In genomic region chr20:38125157-38126056, GRCh38 we compare ENCODE assay signal across 1 cellular context.
A peak's percentile ranks its signal among the peaks of the same experiment; 100 is the strongest.
TF ChIP-seq lines count a peak whose summit lies in the region.

No MANE protein-coding gene starts in this region.

TF ChIP-seq in HepG2, 621 proteins besides CTCF, POLR2A, EP300 and RAD21 (continued from another document and continues in another):
- no peak for TF ChIP-seq ZNF530 (CRISPR knock-in tag; IDR thresholded peaks at IDR 0.05; ENCODE audit: low read depth)
- no peak; the same call in 1 of the 2 replicates for TF ChIP-seq DNMT3B (CRISPR knock-in tag; conservative IDR thresholded peaks at IDR 0.05)
- TF ChIP-seq ZNF205 (CRISPR knock-in tag; IDR thresholded peaks at IDR 0.05), result 0 out of 2 replicates have a peak, but pooled peaks have one; percentile 32
- TF ChIP-seq ZMYM3 (CRISPR knock-in tag; IDR thresholded peaks at IDR 0.05), result peak; percentile 53; the same call in 1 of the 2 replicates
- TF ChIP-seq ZNF660 (CRISPR knock-in tag; IDR thresholded peaks at IDR 0.05; ENCODE audit: borderline replicate concordance, low read depth), result no peak
- TF ChIP-seq ZNF670 (CRISPR knock-in tag; IDR thresholded peaks at IDR 0.05; ENCODE audit: borderline replicate concordance), result no peak
- TF ChIP-seq ZNF761 (CRISPR knock-in tag; conservative IDR thresholded peaks at IDR 0.05), result peak; percentile 74; the same call in 1 of the 2 replicates
- TF ChIP-seq SNAPC4 (CRISPR knock-in tag; IDR thresholded peaks at IDR 0.05), result no peak; the same call in 1 of the 2 replicates
- TF ChIP-seq TCF7L2 (IDR thresholded peaks at IDR 0.05; ENCODE audit: low read depth, low read length), result no peak
- no peak; the same call in 1 of the 2 replicates for TF ChIP-seq ZNF639 (CRISPR knock-in tag; conservative IDR thresholded peaks at IDR 0.05)
- TF ChIP-seq SNAI1 (CRISPR knock-in tag; IDR thresholded peaks at IDR 0.05; ENCODE audit: borderline replicate concordance), result no peak
- TF ChIP-seq ZNF547 (CRISPR knock-in tag; IDR thresholded peaks at IDR 0.05), result 0 out of 2 replicates have a peak, but pooled peaks have one; percentile 4
- peak; percentile 55 for TF ChIP-seq MAX (IDR thresholded peaks at IDR 0.05)
- TF ChIP-seq HOXA3 (CRISPR knock-in tag; IDR thresholded peaks at IDR 0.05), result no peak
- TF ChIP-seq SPEN (CRISPR knock-in tag; IDR thresholded peaks at IDR 0.05; ENCODE audit: low read depth), result 0 out of 2 replicates have a peak, but pooled peaks have one; percentile 42
- no peak; the same call in 1 of the 2 replicates for TF ChIP-seq GMEB1 (CRISPR knock-in tag; IDR thresholded peaks at IDR 0.05; ENCODE audit: borderline replicate concordance)
- no peak for TF ChIP-seq RBAK (CRISPR knock-in tag; IDR thresholded peaks at IDR 0.05)
- TF ChIP-seq ISL2 (CRISPR knock-in tag; IDR thresholded peaks at IDR 0.05), result peak; percentile 47; the same call in 1 of the 2 replicates
- TF ChIP-seq ZNF3 (CRISPR knock-in tag; IDR thresholded peaks at IDR 0.05), result no peak; the same call in 1 of the 2 replicates
- TF ChIP-seq NFYC (CRISPR knock-in tag; IDR thresholded peaks at IDR 0.05), result no peak
- no peak for TF ChIP-seq FOXJ3 (CRISPR knock-in tag; IDR thresholded peaks at IDR 0.05; ENCODE audit: borderline replicate concordance)
- no peak for TF ChIP-seq POLR2AphosphoS5 (IDR thresholded peaks at IDR 0.05; ENCODE audit: low read depth, low read length)
- TF ChIP-seq ZSCAN9 (CRISPR knock-in tag; IDR thresholded peaks at IDR 0.05; ENCODE audit: borderline replicate concordance), result no peak; the same call in 1 of the 2 replicates
- TF ChIP-seq ZNF207 (IDR thresholded peaks at IDR 0.05; ENCODE audit: borderline replicate concordance), result no peak
- peak; percentile 39; the same call in 1 of the 2 replicates for TF ChIP-seq ETV5 (CRISPR knock-in tag; IDR thresholded peaks at IDR 0.05; ENCODE audit: borderline replicate concordance)
- TF ChIP-seq NCOR1 (IDR thresholded peaks at IDR 0.05; ENCODE audit: borderline replicate concordance, low read length), result no peak
- TF ChIP-seq TP53 (CRISPR knock-in tag; conservative IDR thresholded peaks at IDR 0.05), result no peak
- TF ChIP-seq ZNF644 (CRISPR knock-in tag; IDR thresholded peaks at IDR 0.05; ENCODE audit: low read depth), result peak; percentile 42
- 0 out of 2 replicates have a peak, but pooled peaks have one; percentile 52 for TF ChIP-seq ZNF724P (CRISPR knock-in tag; IDR thresholded peaks at IDR 0.05; ENCODE audit: borderline replicate concordance)
- peak; percentile 48 to 69; a peak in 2 of 4 replicates for TF ChIP-seq HMGXB4 (CRISPR knock-in tag; IDR thresholded peaks at IDR 0.05; ENCODE audit: borderline replicate concordance in 1 of 2, low read depth in 1 of 2)
- TF ChIP-seq HCFC1 (IDR thresholded peaks at IDR 0.05; ENCODE audit: low read depth, low read length), result no peak
- peak; percentile 80; the same call in 1 of the 2 replicates for TF ChIP-seq ZBTB7A (CRISPR knock-in tag; IDR thresholded peaks at IDR 0.05)
- TF ChIP-seq JUN (CRISPR knock-in tag; IDR thresholded peaks at IDR 0.05), result no peak
- TF ChIP-seq ZNF891 (CRISPR knock-in tag; IDR thresholded peaks at IDR 0.05), result no peak; the same call in 1 of the 2 replicates
- no peak for TF ChIP-seq ZNF33B (CRISPR knock-in tag; IDR thresholded peaks at IDR 0.05)
- peak; percentile 65; the same call in 1 of the 2 replicates for TF ChIP-seq ZNF609 (CRISPR knock-in tag; IDR thresholded peaks at IDR 0.05; ENCODE audit: borderline replicate concordance)
- peak; percentile 52 for TF ChIP-seq ZNF792 (CRISPR knock-in tag; IDR thresholded peaks at IDR 0.05)
- no peak for TF ChIP-seq CENPBD1 (CRISPR knock-in tag; IDR thresholded peaks at IDR 0.05; ENCODE audit: borderline replicate concordance, low read depth)
- no peak for TF ChIP-seq CBX1 (IDR thresholded peaks at IDR 0.05; ENCODE audit: low read depth)
- TF ChIP-seq REXO4 (CRISPR knock-in tag; IDR thresholded peaks at IDR 0.05; ENCODE audit: borderline replicate concordance), result no peak
- TF ChIP-seq TBP (CRISPR knock-in tag; IDR thresholded peaks at IDR 0.05), result no peak
- no peak for TF ChIP-seq MTF2 (CRISPR knock-in tag; IDR thresholded peaks at IDR 0.05; ENCODE audit: borderline replicate concordance)
- TF ChIP-seq PCBP2 (optimal IDR thresholded peaks at IDR 0.05; ENCODE audit: low read depth, low read length, poor library complexity, severe bottlenecking), result no peak
- TF ChIP-seq ZFP91 (CRISPR knock-in tag; IDR thresholded peaks at IDR 0.05; ENCODE audit: borderline replicate concordance), result 0 out of 2 replicates have a peak, but pooled peaks have one; percentile 54
- peak; percentile 94 for TF ChIP-seq NFIC (IDR thresholded peaks at IDR 0.05; ENCODE audit: low read length)
- TF ChIP-seq PREB (CRISPR knock-in tag; IDR thresholded peaks at IDR 0.05), result no peak
- peak; percentile 65; the same call in 1 of the 2 replicates for TF ChIP-seq ARID2 (CRISPR knock-in tag; IDR thresholded peaks at IDR 0.05; ENCODE audit: borderline replicate concordance)
- no peak for TF ChIP-seq SRSF9 (IDR thresholded peaks at IDR 0.05; ENCODE audit: borderline replicate concordance, insufficient read depth, low read depth, low read length, poor library complexity, severe bottlenecking)
